11 cellular contexts compared by ENCODE assay signal in the genomic region with DNA sequence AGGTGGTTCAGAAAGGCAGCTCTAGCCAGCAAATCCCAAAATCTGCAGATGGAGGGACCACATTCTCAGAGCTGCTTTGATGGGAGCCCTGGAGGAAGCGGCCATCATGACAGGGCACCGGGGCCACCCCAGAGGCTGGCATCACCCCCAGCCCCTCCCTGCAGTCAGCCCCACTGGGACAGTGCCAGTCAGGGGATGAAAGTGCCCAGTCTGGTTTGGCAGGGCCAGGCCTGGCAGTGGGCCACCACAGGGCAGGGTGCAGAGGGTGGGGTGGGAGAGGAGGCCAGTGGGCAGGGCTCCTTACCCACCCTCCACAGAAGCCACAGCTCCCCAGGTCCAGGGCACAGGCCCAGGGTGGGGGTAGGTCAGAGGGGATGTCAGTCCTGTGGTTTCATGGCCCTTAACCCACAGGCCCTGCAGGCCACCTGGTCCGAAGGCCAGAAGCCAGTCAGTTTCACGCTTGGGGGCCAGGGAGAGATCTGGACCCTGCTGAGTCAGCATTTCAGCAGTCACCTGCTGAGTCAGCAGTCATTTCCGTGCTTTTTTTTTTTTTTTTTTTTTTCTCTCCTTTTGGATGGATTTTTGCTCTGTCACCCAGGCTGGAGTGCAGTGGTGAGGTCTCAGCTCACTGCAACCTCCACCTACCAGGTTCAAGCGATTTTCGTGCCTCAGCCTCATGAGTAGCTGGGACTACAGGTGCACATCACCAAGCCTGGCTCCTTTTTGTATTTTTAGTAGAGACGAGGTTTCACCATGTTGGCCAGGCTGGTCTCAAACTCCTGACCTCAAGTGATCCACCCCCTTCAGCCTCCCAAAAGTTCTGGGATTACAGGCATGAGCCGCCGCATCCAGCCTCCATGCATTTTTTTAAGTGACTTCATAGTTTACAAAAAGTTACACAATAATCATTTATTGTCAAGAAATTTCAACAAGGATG. TPM values are rescaled to one million over a fixed set of nuclear protein-coding genes. Genes with fewer than 3 reads are reported as not detected.
DNase-seq lines count a peak whose midpoint lies in the region; ATAC-seq, FAIRE-seq and TF ChIP-seq lines count a peak whose summit lies in the region.
"Had no signal": no experiment of that assay in that cellular context is flagged by ENCODE, and none has a peak within 500 bp of the region (broad histone marks: within the 10 kb centered on the region; RNA-seq: fewer than 3 reads in every experiment).

No MANE protein-coding gene starts in this region.

- no peak for TF ChIP-seq CTCF in choroid plexus epithelial cell (conservative IDR thresholded peaks at IDR 0.05; ENCODE audit: low read depth, low read length)

- no peak overlapping the region for H4K8ac ChIP-seq in mesendoderm (ENCODE audit: low read depth, low read length)

- FAIRE-seq in GM12892 (lab: Jason Lieb, UNC) = no peak
- FAIRE-seq: colon had no signal

- no peaks in the 10 kb centered on the region for H3K4me1 ChIP-seq in mesendoderm (ENCODE audit: control insufficient read depth, low read depth, low read length)

- peak overlapping the region; percentile 7 for H3K56ac ChIP-seq in mesendoderm (ENCODE audit: low read length)

- no peak for TF ChIP-seq POLR2A in GM12892 (IDR thresholded peaks at IDR 0.05; ENCODE audit: low read depth, low read length)

- no peaks in the 10 kb centered on the region for H3K36me3 ChIP-seq in mesendoderm (ENCODE audit: control insufficient read depth, insufficient read depth, low read length)

- H3K4ac ChIP-seq in mesendoderm (ENCODE audit: low read depth, low read length) = no peak overlapping the region

- no peak overlapping the region for H3K27ac ChIP-seq in mesendoderm (ENCODE audit: low read depth, low read length)

- H3K18ac ChIP-seq in mesendoderm (ENCODE audit: low read length) = no peak overlapping the region

- H3K23ac ChIP-seq in mesendoderm (ENCODE audit: low read length) = no peak overlapping the region

- H3K4me2 ChIP-seq in mesendoderm (ENCODE audit: low read length) = no peak overlapping the region

- no peak overlapping the region for H2AK5ac ChIP-seq in mesendoderm (ENCODE audit: low read length)

- DNase-seq in DMS79 (lab: John Stamatoyannopoulos, UW) = peak; percentile 20
- DNase-seq in M059J (ENCODE audit: low read depth) = peak; percentile 61
- peak; percentile 23 for DNase-seq in choroid plexus epithelial cell (ENCODE audit: low read depth)
- DNase-seq in mesendoderm = no peak
- DNase-seq in amniotic stem cell (lab: John Stamatoyannopoulos, UW) = no peak
- no peak for DNase-seq in GM12892 (ENCODE audit: insufficient read length)
- DNase-seq: activated CD8-positive, alpha-beta memory T cell treated with anti-CD3 and anti-CD28 coated beads for 24 hours; kidney glomerular epithelial cell had no signal

- H3K4me3 ChIP-seq in choroid plexus epithelial cell (ENCODE audit: low read depth, low read length) (no peak overlapping the region), mesendoderm (ENCODE audit: low read length) (no peak overlapping the region)

- no peak overlapping the region for H2BK120ac ChIP-seq in mesendoderm (ENCODE audit: low read depth, low read length)

- no peak overlapping the region for H2BK15ac ChIP-seq in mesendoderm (replicated peaks; ENCODE audit: low read depth)

- H2BK5ac ChIP-seq in mesendoderm (ENCODE audit: low read length) = no peak overlapping the region

- H4K5ac ChIP-seq in mesendoderm (ENCODE audit: low read length) = no peak overlapping the region

- ATAC-seq in HG03196 (IDR thresholded peaks at IDR 0.05; ENCODE audit: unreplicated experiment) (no peak), GM18909 (IDR thresholded peaks at IDR 0.05; ENCODE audit: poor library complexity, unreplicated experiment) (no peak)

- H3K9ac ChIP-seq in mesendoderm (ENCODE audit: low read length) = no peak overlapping the region

- no CpG with 5 or more reads among the region's 10 CpGs for WGBS in mesendoderm (ENCODE audit: extremely low coverage, insufficient coverage, low lambda C conversion rate)

- H3K79me1 ChIP-seq in mesendoderm (ENCODE audit: low read length) = no peaks in the 10 kb centered on the region

- H3K27me3 ChIP-seq in mesendoderm (ENCODE audit: insufficient read depth, low read length, poor library complexity) = no peaks in the 10 kb centered on the region

- H3K79me2 ChIP-seq in mesendoderm (ENCODE audit: control insufficient read depth, insufficient read depth, low read length) = no peaks in the 10 kb centered on the region

RNA-seq across cellular contexts. Expression of a gene that starts 10.4 kb away (rescaled TPM):
- 49.0 and 61.8 TPM in 2 replicates for total RNA-seq in M059J (2014; rRNA removed; shearing (Covaris generic))
- polyA plus RNA-seq in mesendoderm (2013, experiment 1 of 2) = 11.8 TPM
- polyA plus RNA-seq in mesendoderm (2013, experiment 2 of 2) = 12.3 TPM
- 8.0 TPM for polyA plus RNA-seq in GM12892 (2012; ENCODE audit: missing spikeins)

RNA-seq across cellular contexts. Expression of a gene that starts 19.3 kb away (rescaled TPM):
- total RNA-seq in M059J (2014; rRNA removed; shearing (Covaris generic)) = 11.7 and 14.1 TPM in 2 replicates
- 127 TPM for polyA plus RNA-seq in mesendoderm (2013, experiment 1 of 2)
- 128 TPM for polyA plus RNA-seq in mesendoderm (2013, experiment 2 of 2)
- 67.8 TPM for polyA plus RNA-seq in GM12892 (2012; ENCODE audit: missing spikeins)

RNA-seq across cellular contexts. Expression of a gene that starts 38.6 kb away (rescaled TPM):
- total RNA-seq in M059J (2014; rRNA removed; shearing (Covaris generic)) = 52.4 and 101 TPM in 2 replicates
- polyA plus RNA-seq in mesendoderm (2013, experiment 1 of 2) = 41.6 TPM
- 41.5 TPM for polyA plus RNA-seq in mesendoderm (2013, experiment 2 of 2)
- 51.4 TPM for polyA plus RNA-seq in GM12892 (2012; ENCODE audit: missing spikeins)

RNA-seq across cellular contexts. Expression of a gene that starts 38.9 kb away (rescaled TPM):
- 36.0 and 39.9 TPM in 2 replicates for total RNA-seq in M059J (2014; rRNA removed; shearing (Covaris generic))
- 38.4 TPM for polyA plus RNA-seq in mesendoderm (2013, experiment 1 of 2)
- 37.2 TPM for polyA plus RNA-seq in mesendoderm (2013, experiment 2 of 2)
- 32.6 TPM for polyA plus RNA-seq in GM12892 (2012; ENCODE audit: missing spikeins)

RNA-seq across cellular contexts. Expression of a gene that starts 55.9 kb away (rescaled TPM):
- total RNA-seq in M059J (2014; rRNA removed; shearing (Covaris generic)) = 14.6 and 32.1 TPM in 2 replicates
- polyA plus RNA-seq in mesendoderm (2013, experiment 1 of 2) = 49.0 TPM
- polyA plus RNA-seq in mesendoderm (2013, experiment 2 of 2) = 48.4 TPM
- 14.9 TPM for polyA plus RNA-seq in GM12892 (2012; ENCODE audit: missing spikeins)

Comparison
In these comparisons a context has a peak if more than half of its experiments do, and no peak if none do; other contexts are left out.
1. DNase-seq: peak in DMS79 (single experiment), M059J (single experiment) and choroid plexus epithelial cell (single experiment); none in mesendoderm (single experiment), amniotic stem cell (single experiment) and GM12892 (single experiment).